ENCODE assay signal across 14 cellular contexts in genomic region chr2:12861344-12861942, GRCh38.
DNase-seq lines count a peak whose midpoint lies in the region; FAIRE-seq lines count a peak whose summit lies in the region.
"Had no signal": no experiment of that assay in that cellular context is flagged by ENCODE, and none has a peak within 500 bp of the region (broad histone marks: within the 10 kb centered on the region; RNA-seq: fewer than 3 reads in every experiment).

No MANE protein-coding gene starts in this region.

- WGBS in small intestine, 3 donors, result 31 to 55% (median 45%) methylated on average over 2 of the region's 2 CpGs

- peaks cover 13% of the 10 kb centered on the region for H3K27me3 Mint-ChIP-seq in activated CD4-positive, alpha-beta T cell treated with anti-CD3 and anti-CD28 coated beads, Interleukin-2, amount 10 ng/mL, durations not matched to agents 24 days and 14 days

- no peaks in the 10 kb centered on the region for H3K9me2 ChIP-seq in Karpas-422 (replicated peaks; ENCODE audit: insufficient read depth, low read length)

- H3K36me3 ChIP-seq in small intestine (ENCODE audit: control insufficient read depth in 2 of 2, insufficient read depth in 2 of 2, low read length in 2 of 2) (no peaks in the 10 kb centered on the region), Karpas-422 (ENCODE audit: insufficient read depth, low read length) (no peaks in the 10 kb centered on the region)
- H3K36me3 ChIP-seq: Peyer's patch had no signal

- H3K9ac ChIP-seq in Karpas-422 (ENCODE audit: low read length), result no peak overlapping the region

- intact Hi-C loops in activated CD4-positive, alpha-beta T cell treated with anti-CD3 and anti-CD28 coated beads, Interleukin-2, amount 10 ng/mL, durations not matched to agents 24 days and 14 days (cut with micrococcal nuclease), result no loop called here

- H3K27me3 ChIP-seq in small intestine (ENCODE audit: control insufficient read depth in 2 of 2, insufficient read depth in 2 of 2, low read length in 2 of 2) (no peaks in the 10 kb centered on the region), Karpas-422 (ENCODE audit: low read length) (no peaks in the 10 kb centered on the region; the same call in 1 of the 2 replicates)
- H3K27me3 ChIP-seq: Peyer's patch had no signal

- no peak overlapping the region for H3K4me2 ChIP-seq in Karpas-422 (ENCODE audit: low read depth, low read length, poor library complexity, severe bottlenecking)

- H4K20me1 ChIP-seq in Karpas-422 (ENCODE audit: insufficient read depth, low read depth, low read length), result no peaks in the 10 kb centered on the region

- H3K4me3 ChIP-seq in small intestine (ENCODE audit: low read depth in 1 of 2, low read length in 2 of 2) (no peak overlapping the region), Karpas-422 (ENCODE audit: low read length) (no peak overlapping the region)
- H3K4me3 ChIP-seq: Peyer's patch, psoas muscle had no signal

- no peaks in the 10 kb centered on the region for H3K79me2 ChIP-seq in Karpas-422 (ENCODE audit: low read length)

- H3K9me3 Mint-ChIP-seq in activated CD4-positive, alpha-beta T cell treated with anti-CD3 and anti-CD28 coated beads, Interleukin-2, amount 10 ng/mL, durations not matched to agents 24 days and 14 days, result peaks cover 12% of the 10 kb centered on the region

- H3K9me3 ChIP-seq in small intestine (ENCODE audit: control insufficient read depth, low read depth), result no peaks in the 10 kb centered on the region
- H3K9me3 ChIP-seq in Karpas-422 (ENCODE audit: low read length), result no peaks in the 10 kb centered on the region; the same call in 1 of the 2 replicates
- H3K9me3 ChIP-seq: psoas muscle had no signal

- peaks cover 21% of the 10 kb centered on the region for H3K4me1 Mint-ChIP-seq in activated CD4-positive, alpha-beta T cell treated with anti-CD3 and anti-CD28 coated beads, Interleukin-2, amount 10 ng/mL, durations not matched to agents 24 days and 14 days

- H2AFZ ChIP-seq in Karpas-422 (ENCODE audit: low read length), result no peak overlapping the region

- H3K27ac ChIP-seq in small intestine (ENCODE audit: low read depth in 1 of 2, low read length in 1 of 2), result peak overlapping the region; percentile 24 to 41
- no peak overlapping the region for H3K27ac ChIP-seq in Karpas-422 (ENCODE audit: low read length)
- H3K27ac ChIP-seq: psoas muscle had no signal

- H3K4me3 Mint-ChIP-seq in activated CD4-positive, alpha-beta T cell treated with anti-CD3 and anti-CD28 coated beads, Interleukin-2, amount 10 ng/mL, durations not matched to agents 24 days and 14 days, result peak overlapping the region; percentile 67

- H3K4me1 ChIP-seq in small intestine (ENCODE audit: control insufficient read depth in 2 of 2, insufficient read depth in 1 of 2, low read depth in 1 of 2, low read length in 1 of 2) (no peaks in the 10 kb centered on the region), Karpas-422 (ENCODE audit: low read length) (no peaks in the 10 kb centered on the region)
- H3K4me1 ChIP-seq: Peyer's patch, psoas muscle had no signal

- H3K27ac Mint-ChIP-seq in activated CD4-positive, alpha-beta T cell treated with anti-CD3 and anti-CD28 coated beads, Interleukin-2, amount 10 ng/mL, durations not matched to agents 24 days and 14 days, result peak overlapping the region; percentile 66

- peaks cover 19% of the 10 kb centered on the region for H3K36me3 Mint-ChIP-seq in activated CD4-positive, alpha-beta T cell treated with anti-CD3 and anti-CD28 coated beads, Interleukin-2, amount 10 ng/mL, durations not matched to agents 24 days and 14 days (ENCODE audit: low read depth)

- no peak for FAIRE-seq in small intestine (lab: Jason Lieb, UNC)

- peak; percentile 79 for DNase-seq in activated CD4-positive, alpha-beta T cell treated with anti-CD3 and anti-CD28 coated beads, Interleukin-2, amount 10 ng/mL, durations not matched to agents 24 days and 14 days
- DNase-seq in activated CD4-positive, alpha-beta T cell treated with anti-CD3 and anti-CD28 coated beads, Interleukin-2, amount 50 U/mL, for 1 hour, result no peak
- DNase-seq in OCI-M1 (lab: John Stamatoyannopoulos, UW) (peak; percentile 75), fibroblast of gingiva (ENCODE audit: low read depth) (peak; percentile 47), small intestine (peak; percentile 12), SW480 (ENCODE audit: low spot score) (no peak), glomerular visceral epithelial cell (ENCODE audit: extremely low spot score) (no peak), Karpas-422 (no peak)
- DNase-seq: ACHN; activated CD4-positive, alpha-beta T cell treated with anti-CD3 and anti-CD28 coated beads for 48 hours; cerebellar nuclear complex; NCI-H1092 treated with DMSO at 0.1 percent for 48 hours; Peyer's patch; psoas muscle had no signal

Comparison
In these comparisons a context has a peak if more than half of its experiments do, and no peak if none do; other contexts are left out.
1. DNase-seq: peak in activated CD4-positive, alpha-beta T cell treated with anti-CD3 and anti-CD28 coated beads, Interleukin-2, amount 10 ng/mL, durations not matched to agents 24 days and 14 days (single experiment), OCI-M1 (single experiment), fibroblast of gingiva (single experiment) and small intestine (single experiment); none in activated CD4-positive, alpha-beta T cell treated with anti-CD3 and anti-CD28 coated beads, Interleukin-2, amount 50 U/mL, for 1 hour (single experiment), SW480 (single experiment), glomerular visceral epithelial cell (single experiment) and Karpas-422 (single experiment).